9 cellular contexts compared by ENCODE assay signal in the genomic region with DNA sequence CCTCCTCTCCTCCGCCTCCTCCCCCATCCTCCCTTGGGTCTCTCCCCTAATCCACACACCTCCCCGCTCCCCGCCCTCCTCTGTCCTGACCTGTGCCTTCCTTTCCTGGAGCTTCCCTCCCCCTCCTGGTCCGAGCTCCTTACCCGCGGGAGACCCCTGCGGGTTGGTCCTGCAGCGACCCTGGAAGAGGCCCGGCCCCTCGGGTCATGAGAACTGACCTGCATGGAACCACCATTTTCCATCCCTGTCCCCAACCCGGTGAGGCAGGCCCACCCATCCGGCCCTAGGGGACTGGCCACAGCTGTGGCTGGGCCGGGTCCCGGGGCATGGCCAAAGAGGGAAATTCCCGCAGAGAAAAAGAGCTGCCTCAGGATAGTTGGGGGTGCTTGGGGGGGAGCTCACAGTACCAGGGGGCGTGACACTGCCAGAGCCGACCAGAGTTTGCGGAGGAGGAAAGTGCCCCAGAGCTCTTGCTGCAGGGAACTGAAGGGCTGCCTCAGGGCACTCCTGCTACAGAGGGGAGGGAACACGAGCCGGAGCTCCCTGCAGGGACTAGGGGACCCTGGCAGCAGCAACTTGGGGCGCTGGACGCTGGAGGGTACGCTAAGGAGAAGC.
DNase-seq lines count a peak whose midpoint lies in the region; ATAC-seq, FAIRE-seq and TF ChIP-seq lines count a peak whose summit lies in the region.
"Had no signal": no experiment of that assay in that cellular context is flagged by ENCODE, and none has a peak within 500 bp of the region (broad histone marks: within the 10 kb centered on the region; RNA-seq: fewer than 3 reads in every experiment).

No MANE protein-coding gene starts in this region.

- DNase-seq in DMS 273 (lab: John Stamatoyannopoulos, UW; ENCODE audit: unreplicated experiment): peak; percentile 59
- DNase-seq in DMS 273 treated with DMSO at 0.1 percent for 48 hours (lab: John Stamatoyannopoulos, UW): no peak
- peak; percentile 68 for DNase-seq in MV-4-11 (lab: John Stamatoyannopoulos, UW)
- peak in 35 of 51 donors; percentile 35 to 78 (median 62) for DNase-seq in hypothalamus (lab: John Stamatoyannopoulos, UW)
- DNase-seq in putamen (ENCODE audit: low spot score): peak; percentile 39
- DNase-seq in D721Med (ENCODE audit: insufficient read length, low spot score): no peak

- peak overlapping the region; percentile 88 for H3K27ac ChIP-seq in angular gyrus (ENCODE audit: low read depth, low read length)
- H3K27ac ChIP-seq: 22Rv1 had no signal

- TF ChIP-seq CTCF in D721Med (IDR thresholded peaks at IDR 0.05; ENCODE audit: insufficient read depth, missing control alignments): no peak

- peak; percentile 20 for ATAC-seq in GM21447 (IDR thresholded peaks at IDR 0.05; ENCODE audit: unreplicated experiment)

- FAIRE-seq in D721Med (lab: Jason Lieb, UNC): no peak

Comparison
In these comparisons a context has a peak if more than half of its experiments do, and no peak if none do; other contexts are left out.
1. DNase-seq: peak in DMS 273 (single experiment), MV-4-11 (single experiment), hypothalamus (35 of 51) and putamen (single experiment); none in DMS 273 treated with DMSO at 0.1 percent for 48 hours (single experiment) and D721Med (single experiment).